In genomic region chr4:87853891-87854290, GRCh38 we compare ENCODE assay signal across 1 cellular context.
TF ChIP-seq lines count a peak whose summit lies in the region.

No MANE protein-coding gene starts in this region.

TF ChIP-seq in GM23338, 12 proteins besides CTCF, POLR2A, EP300 and RAD21 (continued from another document):
- TF ChIP-seq REST (IDR thresholded peaks at IDR 0.05; ENCODE audit: unreplicated experiment) (no peak), JUNB (IDR thresholded peaks at IDR 0.05; ENCODE audit: unreplicated experiment) (no peak), ZNF114 (CRISPR knock-in tag; IDR thresholded peaks at IDR 0.05) (no peak), ZNF462 (CRISPR knock-in tag; IDR thresholded peaks at IDR 0.05) (no peak), STAT1 (IDR thresholded peaks at IDR 0.05; ENCODE audit: unreplicated experiment) (no peak), ETS1 (IDR thresholded peaks at IDR 0.05) (no peak), POLR2AphosphoS5 (IDR thresholded peaks at IDR 0.05; ENCODE audit: low read depth) (no peak)
